Comparison of ENCODE assay signal across 1 cellular context in the genomic region with DNA sequence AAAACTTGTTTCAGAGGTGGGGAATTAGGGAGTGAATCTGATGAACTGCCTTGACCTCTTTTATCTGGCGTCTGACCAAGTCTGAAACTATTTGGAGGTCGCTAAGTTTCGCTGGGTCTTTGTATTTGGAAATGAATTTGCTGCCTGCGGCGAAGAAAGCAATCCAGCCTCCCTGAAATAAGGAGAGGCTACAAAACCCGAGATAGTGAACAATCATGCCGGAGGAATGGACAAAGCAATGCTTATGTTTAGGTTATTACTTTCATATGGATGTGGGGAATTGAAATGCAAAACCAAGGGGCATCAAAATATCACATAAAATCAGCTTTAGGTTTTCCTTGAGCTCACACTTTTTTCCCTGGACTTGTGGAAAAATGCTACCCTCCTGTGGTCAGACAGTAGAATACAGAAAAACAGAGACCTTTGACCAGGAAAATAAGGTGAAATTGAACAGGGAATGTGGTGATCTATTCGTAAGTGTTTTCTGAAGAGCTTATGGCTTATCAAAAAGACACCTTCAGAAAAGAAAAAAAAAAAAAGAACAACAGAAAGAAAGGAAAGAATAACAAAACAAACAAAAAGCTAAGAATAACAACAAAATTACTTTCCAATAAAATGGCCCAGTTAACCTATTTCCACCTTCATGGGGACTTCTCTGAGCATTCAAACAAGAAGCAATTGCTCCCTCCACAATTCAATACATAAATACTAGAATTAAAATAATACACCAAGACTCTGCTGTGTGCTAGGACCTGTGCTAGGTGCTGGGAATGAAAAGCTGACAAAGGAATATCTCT.
TF ChIP-seq lines count a peak whose summit lies in the region.

No MANE protein-coding gene starts in this region.

TF ChIP-seq in GM23338, 12 proteins besides CTCF, POLR2A, EP300 and RAD21 (continued from another document):
- TF ChIP-seq JUNB (IDR thresholded peaks at IDR 0.05; ENCODE audit: unreplicated experiment) (no peak), EZH2 (IDR thresholded peaks at IDR 0.05; ENCODE audit: low read depth, unreplicated experiment) (no peak), ZNF331 (CRISPR knock-in tag; IDR thresholded peaks at IDR 0.05; ENCODE audit: low read depth) (no peak)
- TF ChIP-seq, protein P1, sequence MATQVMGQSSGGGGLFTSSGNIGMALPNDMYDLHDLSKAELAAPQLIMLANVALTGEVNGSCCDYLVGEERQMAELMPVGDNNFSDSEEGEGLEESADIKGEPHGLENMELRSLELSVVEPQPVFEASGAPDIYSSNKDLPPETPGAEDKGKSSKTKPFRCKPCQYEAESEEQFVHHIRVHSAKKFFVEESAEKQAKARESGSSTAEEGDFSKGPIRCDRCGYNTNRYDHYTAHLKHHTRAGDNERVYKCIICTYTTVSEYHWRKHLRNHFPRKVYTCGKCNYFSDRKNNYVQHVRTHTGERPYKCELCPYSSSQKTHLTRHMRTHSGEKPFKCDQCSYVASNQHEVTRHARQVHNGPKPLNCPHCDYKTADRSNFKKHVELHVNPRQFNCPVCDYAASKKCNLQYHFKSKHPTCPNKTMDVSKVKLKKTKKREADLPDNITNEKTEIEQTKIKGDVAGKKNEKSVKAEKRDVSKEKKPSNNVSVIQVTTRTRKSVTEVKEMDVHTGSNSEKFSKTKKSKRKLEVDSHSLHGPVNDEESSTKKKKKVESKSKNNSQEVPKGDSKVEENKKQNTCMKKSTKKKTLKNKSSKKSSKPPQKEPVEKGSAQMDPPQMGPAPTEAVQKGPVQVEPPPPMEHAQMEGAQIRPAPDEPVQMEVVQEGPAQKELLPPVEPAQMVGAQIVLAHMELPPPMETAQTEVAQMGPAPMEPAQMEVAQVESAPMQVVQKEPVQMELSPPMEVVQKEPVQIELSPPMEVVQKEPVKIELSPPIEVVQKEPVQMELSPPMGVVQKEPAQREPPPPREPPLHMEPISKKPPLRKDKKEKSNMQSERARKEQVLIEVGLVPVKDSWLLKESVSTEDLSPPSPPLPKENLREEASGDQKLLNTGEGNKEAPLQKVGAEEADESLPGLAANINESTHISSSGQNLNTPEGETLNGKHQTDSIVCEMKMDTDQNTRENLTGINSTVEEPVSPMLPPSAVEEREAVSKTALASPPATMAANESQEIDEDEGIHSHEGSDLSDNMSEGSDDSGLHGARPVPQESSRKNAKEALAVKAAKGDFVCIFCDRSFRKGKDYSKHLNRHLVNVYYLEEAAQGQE (IDR thresholded peaks at IDR 0.05; ENCODE audit: unreplicated experiment), result no peak
- TF ChIP-seq, protein P2, sequence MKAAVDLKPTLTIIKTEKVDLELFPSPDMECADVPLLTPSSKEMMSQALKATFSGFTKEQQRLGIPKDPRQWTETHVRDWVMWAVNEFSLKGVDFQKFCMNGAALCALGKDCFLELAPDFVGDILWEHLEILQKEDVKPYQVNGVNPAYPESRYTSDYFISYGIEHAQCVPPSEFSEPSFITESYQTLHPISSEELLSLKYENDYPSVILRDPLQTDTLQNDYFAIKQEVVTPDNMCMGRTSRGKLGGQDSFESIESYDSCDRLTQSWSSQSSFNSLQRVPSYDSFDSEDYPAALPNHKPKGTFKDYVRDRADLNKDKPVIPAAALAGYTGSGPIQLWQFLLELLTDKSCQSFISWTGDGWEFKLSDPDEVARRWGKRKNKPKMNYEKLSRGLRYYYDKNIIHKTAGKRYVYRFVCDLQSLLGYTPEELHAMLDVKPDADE (IDR thresholded peaks at IDR 0.05), result no peak
